11 cellular contexts compared by ENCODE assay signal in genomic region chr6:15296735-15297134, GRCh38. TPM values are rescaled to one million over a fixed set of nuclear protein-coding genes. Genes with fewer than 3 reads are reported as not detected.
DNase-seq lines count a peak whose midpoint lies in the region; ATAC-seq and TF ChIP-seq lines count a peak whose summit lies in the region.
"Had no signal": no experiment of that assay in that cellular context is flagged by ENCODE, and none has a peak within 500 bp of the region (broad histone marks: within the 10 kb centered on the region; RNA-seq: fewer than 3 reads in every experiment).

No MANE protein-coding gene starts in this region.

- POLR2A ChIA-PET in RWPE1 (lab: Yijun Ruan, JAX; ENCODE audit: low non-redundant PET), result no interaction called here

- H3K36me3 Mint-ChIP-seq in immature natural killer cell, result no peaks in the 10 kb centered on the region

- peaks cover 1 to 14% (median 5%) of the 10 kb centered on the region in 3 donors for H3K27me3 Mint-ChIP-seq in immature natural killer cell (ENCODE audit: low read depth in 3 of 3)

- H3K4me3 Mint-ChIP-seq in immature natural killer cell, result peak overlapping the region; percentile 66 to 88 (median 75)

- H3K4me1 Mint-ChIP-seq in immature natural killer cell, result peaks cover 89 to 100% of the 10 kb centered on the region in 2 donors

- H3K27ac ChIP-seq in RWPE1, result no peak overlapping the region
- H3K27ac ChIP-seq: cardiac muscle cell, KMS-11, SK-N-MC had no signal

- peak overlapping the region; percentile 91 to 97 (median 94) for H3K27ac Mint-ChIP-seq in immature natural killer cell

- no peaks in the 10 kb centered on the region for H3K9me3 Mint-ChIP-seq in immature natural killer cell

- ATAC-seq in GM18498 (IDR thresholded peaks at IDR 0.05; ENCODE audit: unreplicated experiment), result peak; percentile 67
- ATAC-seq in GM21447 (IDR thresholded peaks at IDR 0.05; ENCODE audit: unreplicated experiment), result peak; percentile 58

- CTCF ChIA-PET in RWPE1 (lab: Yijun Ruan, JAX), result no interaction called here

- no peak for TF ChIP-seq CTCF in RWPE1 (conservative IDR thresholded peaks at IDR 0.05; ENCODE audit: low read depth)

- DNase-seq in Kasumi-1 (lab: John Stamatoyannopoulos, UW) (peak; percentile 38 to 39), immature natural killer cell (peak; percentile 52 to 64 (median 60)), NCI-H69 (lab: John Stamatoyannopoulos, UW) (no peak), glomerular visceral epithelial cell (ENCODE audit: extremely low spot score) (no peak), RWPE1 (ENCODE audit: low spot score) (no peak), globus pallidus (ENCODE audit: low spot score) (no peak)

RNA-seq across cellular contexts. Expression of gene JARID2, which starts 50.9 kb away (rescaled TPM):
- 10 to 100 TPM in 1 of 3 donors, 1 to 10 TPM in 2; 4.3 to 26.1 (median 7.8) TPM for polyA plus RNA-seq in immature natural killer cell

Comparison
In these comparisons a context has a peak if more than half of its experiments do, and no peak if none do; other contexts are left out.
1. DNase-seq: peak in Kasumi-1 (2 of 2) and immature natural killer cell (3 of 3); none in NCI-H69 (single experiment), glomerular visceral epithelial cell (single experiment), RWPE1 (single experiment) and globus pallidus (single experiment).